8 cellular contexts compared by ENCODE assay signal in genomic region chr5:177600458-177601018, GRCh38. TPM values are rescaled to one million over a fixed set of nuclear protein-coding genes. Genes with fewer than 3 reads are reported as not detected.
DNase-seq lines count a peak whose midpoint lies in the region; ATAC-seq and TF ChIP-seq lines count a peak whose summit lies in the region.

No MANE protein-coding gene starts in this region.

- peaks cover 29% of the 10 kb centered on the region for H3K4me1 ChIP-seq in DND-41 (ENCODE audit: insufficient read depth, low read length)
- H3K4me1 ChIP-seq in adrenal gland (replicated peaks in 1 of 2) = peaks cover 22 to 24% of the 10 kb centered on the region in 2 donors

- peaks cover 13% of the 10 kb centered on the region for H3K79me2 ChIP-seq in DND-41 (ENCODE audit: insufficient read depth, low read length)

- intact Hi-C loops in adrenal gland (cut with DNase I) = no loop called here

- H3K4me3 Mint-ChIP-seq in stimulated activated effector memory CD8-positive, alpha-beta T cell treated with anti-CD3 and anti-CD28 coated beads, Interleukin-12 subunit alpha, Interleukin-12 subunit beta, amount 100 ng/mL, for 72 hours = peak overlapping the region; percentile 84

- H3K4me3 ChIP-seq in DND-41 (ENCODE audit: low read depth in 1 of 2, low read length in 2 of 2) = peak overlapping the region; percentile 52 to 83; a peak in 3 of 4 replicates
- peak overlapping the region; percentile 27 to 98 (median 64) for H3K4me3 ChIP-seq in adrenal gland

- H3K27ac Mint-ChIP-seq in stimulated activated effector memory CD8-positive, alpha-beta T cell treated with anti-CD3 and anti-CD28 coated beads, Interleukin-12 subunit alpha, Interleukin-12 subunit beta, amount 100 ng/mL, for 72 hours = peak overlapping the region; percentile 90

- ATAC-seq in DND-41 (ENCODE audit: insufficient read depth, low read depth) = peak; percentile 10; the same call in 2 of the 3 replicates
- ATAC-seq in HG03520 (IDR thresholded peaks at IDR 0.05; ENCODE audit: unreplicated experiment) = peak; percentile 7
- ATAC-seq in stimulated activated effector memory CD8-positive, alpha-beta T cell treated with anti-CD3 and anti-CD28 coated beads, Interleukin-12 subunit alpha, Interleukin-12 subunit beta, amount 100 ng/mL, for 72 hours = no peak
- ATAC-seq in GM18505 (IDR thresholded peaks at IDR 0.05; ENCODE audit: unreplicated experiment) = no peak

- H3K27ac ChIP-seq in DND-41 (ENCODE audit: low read length) (peak overlapping the region; percentile 75), adrenal gland (peak overlapping the region; percentile 3 to 94 (median 87))

- peak overlapping the region; percentile 91 for H3K9ac ChIP-seq in DND-41 (ENCODE audit: low read depth, low read length)

- peak overlapping the region; percentile 96 for H3K4me2 ChIP-seq in DND-41 (ENCODE audit: insufficient read depth, low read length)

- no peaks in the 10 kb centered on the region for H3K9me3 Mint-ChIP-seq in stimulated activated effector memory CD8-positive, alpha-beta T cell treated with anti-CD3 and anti-CD28 coated beads, Interleukin-12 subunit alpha, Interleukin-12 subunit beta, amount 100 ng/mL, for 72 hours

- H3K36me3 ChIP-seq in DND-41 (ENCODE audit: insufficient read depth, low read length) (peaks cover 13% of the 10 kb centered on the region), adrenal gland (replicated peaks in 1 of 2) (peaks cover 0 to 13% of the 10 kb centered on the region in 2 donors)

- H2AFZ ChIP-seq in DND-41 (ENCODE audit: low read depth, low read length) = peak overlapping the region; percentile 76

- H3K4me1 Mint-ChIP-seq in stimulated activated effector memory CD8-positive, alpha-beta T cell treated with anti-CD3 and anti-CD28 coated beads, Interleukin-12 subunit alpha, Interleukin-12 subunit beta, amount 100 ng/mL, for 72 hours = peaks cover 45% of the 10 kb centered on the region

- H3K27me3 ChIP-seq in DND-41 (ENCODE audit: insufficient read depth, low read length, poor library complexity) = no peaks in the 10 kb centered on the region
- H3K27me3 ChIP-seq in adrenal gland = no peaks in the 10 kb centered on the region

- H4K20me1 ChIP-seq in DND-41 (ENCODE audit: insufficient read depth, low read length) = peaks cover 7% of the 10 kb centered on the region

- DNase-seq in DND-41 (no peak), adrenal gland (peak in 3 of 7 donors; percentile 31 to 60 (median 32)), iris pigment epithelial cell (ENCODE audit: low read depth) (peak; percentile 46), NCI-H2196 (lab: John Stamatoyannopoulos, UW; ENCODE audit: unreplicated experiment) (no peak), HuH-7.5 (ENCODE audit: low spot score) (no peak)
- no peak for DNase-seq in stimulated activated effector memory CD8-positive, alpha-beta T cell treated with anti-CD3 and anti-CD28 coated beads, Interleukin-12 subunit alpha, Interleukin-12 subunit beta, amount 100 ng/mL, for 72 hours (ENCODE audit: low spot score in 2 of 2)

- TF ChIP-seq POLR2A in adrenal gland (IDR thresholded peaks at IDR 0.05) (peak in 1 of 2 donors; percentile 3), GM18505 (IDR thresholded peaks at IDR 0.05; ENCODE audit: borderline replicate concordance, extremely low read depth, insufficient read depth, insufficient read length) (no peak)

- 2 to 7% (median 5%) methylated on average over 18 to 20 of the region's 20 CpGs for WGBS in adrenal gland, 4 donors

- TF ChIP-seq CTCF in DND-41 (IDR thresholded peaks at IDR 0.05; ENCODE audit: borderline replicate concordance, extremely low read depth, low read length, poor library complexity, severe bottlenecking) = no peak
- TF ChIP-seq CTCF in adrenal gland (IDR thresholded peaks at IDR 0.05) = no peak

- H3K9me3 ChIP-seq in DND-41 (ENCODE audit: insufficient read depth, low read length, severe bottlenecking) (no peaks in the 10 kb centered on the region), adrenal gland (replicated peaks in 1 of 3) (no peaks in the 10 kb centered on the region)

- peaks cover 35% of the 10 kb centered on the region for H3K36me3 Mint-ChIP-seq in stimulated activated effector memory CD8-positive, alpha-beta T cell treated with anti-CD3 and anti-CD28 coated beads, Interleukin-12 subunit alpha, Interleukin-12 subunit beta, amount 100 ng/mL, for 72 hours

RNA-seq across cellular contexts. Expression of gene B4GALT7, which starts 0.6 kb away (rescaled TPM):
- total RNA-seq in adrenal gland = 10 to 100 TPM; 30.0 to 77.6 (median 43.8) TPM
- polyA plus RNA-seq in adrenal gland = 100 to 1,000 TPM in 1 of 3 donors, 10 to 100 TPM in 2; 22.7 to 131 (median 55.1) TPM

RNA-seq across cellular contexts. Expression of gene TMED9, which starts 8.5 kb away (rescaled TPM):
- total RNA-seq in adrenal gland = 100 to 1,000 TPM in 7 of 8 donors, 10 to 100 TPM in 1; 67.6 to 265 (median 144) TPM
- polyA plus RNA-seq in adrenal gland = 100 to 1,000 TPM; 105 to 125 (median 113) TPM

RNA-seq across cellular contexts. Expression of gene FAM193B, which starts 46.2 kb away (rescaled TPM):
- 100 to 1,000 TPM in 1 of 8 donors, 10 to 100 TPM in 7; 22.0 to 104 (median 44.0) TPM for total RNA-seq in adrenal gland
- polyA plus RNA-seq in adrenal gland = 100 to 1,000 TPM in 2 of 3 donors, 10 to 100 TPM in 1; 18.4 to 851 (median 249) TPM

Comparison
In these comparisons a context has a peak if more than half of its experiments do, and no peak if none do; other contexts are left out.
1. ATAC-seq: peak in DND-41 (single experiment) and HG03520 (single experiment); none in stimulated activated effector memory CD8-positive, alpha-beta T cell treated with anti-CD3 and anti-CD28 coated beads, Interleukin-12 subunit alpha, Interleukin-12 subunit beta, amount 100 ng/mL, for 72 hours (single experiment) and GM18505 (single experiment).